Comparison of ENCODE assay signal across 1 cellular context in the genomic region with DNA sequence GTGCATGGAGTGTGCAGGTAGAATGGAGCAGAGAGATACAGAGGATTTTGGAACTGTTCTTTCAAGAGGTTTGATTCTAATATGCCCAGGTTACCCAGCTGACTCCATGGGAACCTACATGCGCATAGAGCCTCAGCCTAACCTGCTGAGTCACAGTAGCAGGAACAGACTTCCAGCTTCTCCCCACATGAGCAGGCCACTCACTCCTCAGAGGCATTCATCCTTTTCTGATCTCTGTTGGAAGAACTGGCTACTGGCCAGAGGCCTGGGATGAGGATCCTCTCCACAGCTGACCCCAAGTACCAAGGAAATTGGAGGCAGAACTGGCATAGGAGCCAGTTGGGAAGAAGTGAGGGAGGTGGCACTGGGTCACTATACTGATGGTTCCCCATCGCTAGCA.
TF ChIP-seq lines count a peak whose summit lies in the region.

No MANE protein-coding gene starts in this region.

TF ChIP-seq in GM23338, 12 proteins besides CTCF, POLR2A, EP300 and RAD21 (continued from another document):
- TF ChIP-seq EZH2phosphoT487 (IDR thresholded peaks at IDR 0.05; ENCODE audit: unreplicated experiment) = no peak
- no peak for TF ChIP-seq POLR2AphosphoS5 (IDR thresholded peaks at IDR 0.05; ENCODE audit: low read depth)
